1 cellular context compared by ENCODE assay signal in the genomic region with DNA sequence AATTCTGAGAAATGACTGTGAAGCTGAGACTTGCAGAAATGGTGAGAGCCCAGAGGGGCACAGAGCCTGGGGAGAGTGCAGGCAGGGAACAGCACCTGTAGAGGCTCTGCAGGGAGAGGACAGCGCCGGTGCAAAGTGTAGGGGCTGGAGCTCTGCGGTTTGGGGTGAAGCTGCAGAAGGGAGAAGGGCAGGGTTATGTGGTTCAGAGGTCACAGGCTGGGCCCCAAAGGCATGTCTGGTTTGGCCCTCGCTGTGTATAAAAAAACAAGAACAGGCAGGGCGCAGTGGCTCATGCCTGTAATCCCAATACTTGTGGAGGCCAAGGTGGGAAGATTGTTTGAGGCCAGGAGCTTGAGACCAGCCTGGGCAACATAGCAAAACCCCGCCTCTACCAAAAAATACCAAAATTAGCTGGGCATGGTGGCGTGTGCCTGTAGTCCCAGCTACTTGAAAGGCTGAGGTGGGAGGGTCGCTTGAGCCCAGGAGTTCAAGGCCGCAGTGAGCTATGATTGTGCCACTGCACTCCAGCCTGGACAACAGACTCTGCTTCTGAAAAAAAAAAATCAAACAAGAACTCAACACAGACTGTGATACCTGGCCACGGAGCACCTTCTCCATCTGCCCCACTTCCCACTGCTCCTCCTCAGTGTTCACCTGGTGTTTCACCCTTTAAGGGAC.
TF ChIP-seq lines count a peak whose summit lies in the region.

No MANE protein-coding gene starts in this region.

TF ChIP-seq in HepG2, 621 proteins besides CTCF, POLR2A, EP300 and RAD21 (continued from another document and continues in another):
- TF ChIP-seq ARID4A (CRISPR knock-in tag; IDR thresholded peaks at IDR 0.05; ENCODE audit: borderline replicate concordance) = peak; percentile 46; the same call in 1 of the 2 replicates
- 0 out of 2 replicates have a peak, but pooled peaks have one; percentile 68 for TF ChIP-seq HNRNPL (IDR thresholded peaks at IDR 0.05; ENCODE audit: low read depth, low read length)
- peak; percentile 77; the same call in 1 of the 2 replicates for TF ChIP-seq LCORL (IDR thresholded peaks at IDR 0.05)
- peak; percentile 98 for TF ChIP-seq LCORL (CRISPR knock-in tag; IDR thresholded peaks at IDR 0.05)
- TF ChIP-seq, protein P1, sequence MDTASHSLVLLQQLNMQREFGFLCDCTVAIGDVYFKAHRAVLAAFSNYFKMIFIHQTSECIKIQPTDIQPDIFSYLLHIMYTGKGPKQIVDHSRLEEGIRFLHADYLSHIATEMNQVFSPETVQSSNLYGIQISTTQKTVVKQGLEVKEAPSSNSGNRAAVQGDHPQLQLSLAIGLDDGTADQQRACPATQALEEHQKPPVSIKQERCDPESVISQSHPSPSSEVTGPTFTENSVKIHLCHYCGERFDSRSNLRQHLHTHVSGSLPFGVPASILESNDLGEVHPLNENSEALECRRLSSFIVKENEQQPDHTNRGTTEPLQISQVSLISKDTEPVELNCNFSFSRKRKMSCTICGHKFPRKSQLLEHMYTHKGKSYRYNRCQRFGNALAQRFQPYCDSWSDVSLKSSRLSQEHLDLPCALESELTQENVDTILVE (CRISPR knock-in tag; IDR thresholded peaks at IDR 0.05) = 0 out of 2 replicates have a peak, but pooled peaks have one; percentile 18
- peak; percentile 71 for TF ChIP-seq HDAC2 (CRISPR knock-in tag; IDR thresholded peaks at IDR 0.05)
- no peak; the same call in 1 of the 2 replicates for TF ChIP-seq RCOR2 (CRISPR knock-in tag; IDR thresholded peaks at IDR 0.05)
- TF ChIP-seq ATF7 (IDR thresholded peaks at IDR 0.05) = no peak
- TF ChIP-seq ATF7 (CRISPR knock-in tag; IDR thresholded peaks at IDR 0.05) = no peak
- no peak for TF ChIP-seq ZNF816 (CRISPR knock-in tag; IDR thresholded peaks at IDR 0.05; ENCODE audit: borderline replicate concordance)
- no peak for TF ChIP-seq MYNN (CRISPR knock-in tag; IDR thresholded peaks at IDR 0.05; ENCODE audit: low read depth)
- TF ChIP-seq ZNF431 (CRISPR knock-in tag; IDR thresholded peaks at IDR 0.05; ENCODE audit: borderline replicate concordance, low read depth) = no peak; the same call in 1 of the 2 replicates
- TF ChIP-seq RARG (CRISPR knock-in tag; IDR thresholded peaks at IDR 0.05; ENCODE audit: low read depth) = no peak
- 0 out of 2 replicates have a peak, but pooled peaks have one; percentile 21 for TF ChIP-seq HINFP (CRISPR knock-in tag; IDR thresholded peaks at IDR 0.05; ENCODE audit: low read depth)
- TF ChIP-seq, protein P2, sequence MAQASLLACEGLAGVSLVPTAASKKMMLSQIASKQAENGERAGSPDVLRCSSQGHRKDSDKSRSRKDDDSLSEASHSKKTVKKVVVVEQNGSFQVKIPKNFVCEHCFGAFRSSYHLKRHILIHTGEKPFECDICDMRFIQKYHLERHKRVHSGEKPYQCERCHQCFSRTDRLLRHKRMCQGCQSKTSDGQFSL (CRISPR knock-in tag; IDR thresholded peaks at IDR 0.05) = no peak
- peak; percentile 92 for TF ChIP-seq SALL1 (CRISPR knock-in tag; IDR thresholded peaks at IDR 0.05)
- no peak for TF ChIP-seq SOX6 (IDR thresholded peaks at IDR 0.05)
- peak; percentile 73 for TF ChIP-seq SOX6 (CRISPR knock-in tag; IDR thresholded peaks at IDR 0.05)
- TF ChIP-seq, protein P3, sequence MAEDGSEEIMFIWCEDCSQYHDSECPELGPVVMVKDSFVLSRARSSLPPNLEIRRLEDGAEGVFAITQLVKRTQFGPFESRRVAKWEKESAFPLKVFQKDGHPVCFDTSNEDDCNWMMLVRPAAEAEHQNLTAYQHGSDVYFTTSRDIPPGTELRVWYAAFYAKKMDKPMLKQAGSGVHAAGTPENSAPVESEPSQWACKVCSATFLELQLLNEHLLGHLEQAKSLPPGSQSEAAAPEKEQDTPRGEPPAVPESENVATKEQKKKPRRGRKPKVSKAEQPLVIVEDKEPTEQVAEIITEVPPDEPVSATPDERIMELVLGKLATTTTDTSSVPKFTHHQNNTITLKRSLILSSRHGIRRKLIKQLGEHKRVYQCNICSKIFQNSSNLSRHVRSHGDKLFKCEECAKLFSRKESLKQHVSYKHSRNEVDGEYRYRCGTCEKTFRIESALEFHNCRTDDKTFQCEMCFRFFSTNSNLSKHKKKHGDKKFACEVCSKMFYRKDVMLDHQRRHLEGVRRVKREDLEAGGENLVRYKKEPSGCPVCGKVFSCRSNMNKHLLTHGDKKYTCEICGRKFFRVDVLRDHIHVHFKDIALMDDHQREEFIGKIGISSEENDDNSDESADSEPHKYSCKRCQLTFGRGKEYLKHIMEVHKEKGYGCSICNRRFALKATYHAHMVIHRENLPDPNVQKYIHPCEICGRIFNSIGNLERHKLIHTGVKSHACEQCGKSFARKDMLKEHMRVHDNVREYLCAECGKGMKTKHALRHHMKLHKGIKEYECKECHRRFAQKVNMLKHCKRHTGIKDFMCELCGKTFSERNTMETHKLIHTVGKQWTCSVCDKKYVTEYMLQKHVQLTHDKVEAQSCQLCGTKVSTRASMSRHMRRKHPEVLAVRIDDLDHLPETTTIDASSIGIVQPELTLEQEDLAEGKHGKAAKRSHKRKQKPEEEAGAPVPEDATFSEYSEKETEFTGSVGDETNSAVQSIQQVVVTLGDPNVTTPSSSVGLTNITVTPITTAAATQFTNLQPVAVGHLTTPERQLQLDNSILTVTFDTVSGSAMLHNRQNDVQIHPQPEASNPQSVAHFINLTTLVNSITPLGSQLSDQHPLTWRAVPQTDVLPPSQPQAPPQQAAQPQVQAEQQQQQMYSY (CRISPR knock-in tag; IDR thresholded peaks at IDR 0.05) = no peak
- TF ChIP-seq CEBPG (CRISPR knock-in tag; IDR thresholded peaks at IDR 0.05) = peak; percentile 58
- TF ChIP-seq NKX3-1 (CRISPR knock-in tag; IDR thresholded peaks at IDR 0.05) = no peak
- no peak for TF ChIP-seq IRX3 (CRISPR knock-in tag; IDR thresholded peaks at IDR 0.05; ENCODE audit: borderline replicate concordance, low read depth)
- TF ChIP-seq ZNF414 (CRISPR knock-in tag; IDR thresholded peaks at IDR 0.05) = peak; percentile 91
- TF ChIP-seq MAFF (IDR thresholded peaks at IDR 0.05; ENCODE audit: low read depth, low read length) = no peak
- TF ChIP-seq ZFP41 (CRISPR knock-in tag; IDR thresholded peaks at IDR 0.05; ENCODE audit: borderline replicate concordance) = no peak
- 0 out of 2 replicates have a peak, but pooled peaks have one; percentile 22 for TF ChIP-seq POLR2G (IDR thresholded peaks at IDR 0.05; ENCODE audit: low read depth, low read length)
- TF ChIP-seq ZNF687 (CRISPR knock-in tag; IDR thresholded peaks at IDR 0.05) = peak; percentile 98
- TF ChIP-seq, protein P4, sequence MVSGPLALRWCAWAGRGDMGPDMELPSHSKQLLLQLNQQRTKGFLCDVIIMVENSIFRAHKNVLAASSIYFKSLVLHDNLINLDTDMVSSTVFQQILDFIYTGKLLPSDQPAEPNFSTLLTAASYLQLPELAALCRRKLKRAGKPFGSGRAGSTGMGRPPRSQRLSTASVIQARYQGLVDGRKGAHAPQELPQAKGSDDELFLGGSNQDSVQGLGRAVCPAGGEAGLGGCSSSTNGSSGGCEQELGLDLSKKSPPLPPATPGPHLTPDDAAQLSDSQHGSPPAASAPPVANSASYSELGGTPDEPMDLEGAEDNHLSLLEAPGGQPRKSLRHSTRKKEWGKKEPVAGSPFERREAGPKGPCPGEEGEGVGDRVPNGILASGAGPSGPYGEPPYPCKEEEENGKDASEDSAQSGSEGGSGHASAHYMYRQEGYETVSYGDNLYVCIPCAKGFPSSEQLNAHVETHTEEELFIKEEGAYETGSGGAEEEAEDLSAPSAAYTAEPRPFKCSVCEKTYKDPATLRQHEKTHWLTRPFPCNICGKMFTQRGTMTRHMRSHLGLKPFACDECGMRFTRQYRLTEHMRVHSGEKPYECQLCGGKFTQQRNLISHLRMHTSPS (CRISPR knock-in tag; IDR thresholded peaks at IDR 0.05; ENCODE audit: low read depth) = peak; percentile 84
- TF ChIP-seq RXRB (CRISPR knock-in tag; IDR thresholded peaks at IDR 0.05; ENCODE audit: borderline replicate concordance) = peak; percentile 67; the same call in 1 of the 2 replicates
- TF ChIP-seq MYC (CRISPR knock-in tag; IDR thresholded peaks at IDR 0.05; ENCODE audit: borderline replicate concordance) = peak; percentile 16; the same call in 1 of the 2 replicates
- no peak for TF ChIP-seq ZNF326 (CRISPR knock-in tag; IDR thresholded peaks at IDR 0.05; ENCODE audit: borderline replicate concordance)
- TF ChIP-seq ZNF775 (CRISPR knock-in tag; IDR thresholded peaks at IDR 0.05; ENCODE audit: borderline replicate concordance) = no peak
- TF ChIP-seq NR0B2 (CRISPR knock-in tag; IDR thresholded peaks at IDR 0.05) = no peak
- 0 out of 2 replicates have a peak, but pooled peaks have one; percentile 24 for TF ChIP-seq KMT2A (CRISPR knock-in tag; IDR thresholded peaks at IDR 0.05)
- TF ChIP-seq ZNF136 (CRISPR knock-in tag; IDR thresholded peaks at IDR 0.05; ENCODE audit: low read depth) = 0 out of 2 replicates have a peak, but pooled peaks have one; percentile 45
